Comparison of ENCODE assay signal across 16 cellular contexts in the genomic region with DNA sequence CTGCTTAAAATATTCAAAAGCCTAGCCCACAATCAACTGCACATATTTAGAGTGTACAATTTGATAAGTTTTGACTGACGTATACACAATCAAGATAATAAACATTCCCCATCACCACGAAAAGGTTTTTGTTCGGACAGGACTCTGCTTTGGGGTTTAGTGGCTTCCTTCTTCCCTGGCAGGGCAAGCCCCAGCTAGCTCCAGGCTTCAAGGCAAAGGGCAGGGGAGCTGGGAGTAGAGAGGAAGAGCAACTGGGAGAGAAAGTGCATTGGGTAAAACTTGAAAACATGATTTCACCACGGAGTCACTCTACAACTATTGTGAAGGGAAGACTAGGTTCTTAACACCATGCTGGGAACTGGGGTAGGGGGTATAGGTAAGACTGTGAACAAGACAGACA.
DNase-seq lines count a peak whose midpoint lies in the region; ATAC-seq and TF ChIP-seq lines count a peak whose summit lies in the region.
"Had no signal": no experiment of that assay in that cellular context is flagged by ENCODE, and none has a peak within 500 bp of the region (broad histone marks: within the 10 kb centered on the region; RNA-seq: fewer than 3 reads in every experiment).

No MANE protein-coding gene starts in this region.

- H3K79me2 ChIP-seq in mammary epithelial cell (ENCODE audit: insufficient read depth, low read length) (no peaks in the 10 kb centered on the region), neural progenitor cell (ENCODE audit: low read depth) (no peaks in the 10 kb centered on the region)

- H3K4me1 ChIP-seq in HEK293 (ENCODE audit: control insufficient read depth, insufficient read depth, low read length) (no peaks in the 10 kb centered on the region), mammary epithelial cell (ENCODE audit: insufficient read depth, low read length) (peaks cover 20% of the 10 kb centered on the region), neural progenitor cell (no peaks in the 10 kb centered on the region)
- H3K4me1 ChIP-seq: Caco-2 had no signal

- peaks cover 27% of the 10 kb centered on the region for H3K9me3 Mint-ChIP-seq in neural progenitor cell

- POLR2A ChIA-PET in HEK293 (lab: Yijun Ruan, JAX) = interaction anchor here (0.6 kb wide), 1 partner anchor 220 kb away, joined by 3 read pairs; no protein-coding TSS in a partner anchor

- in situ Hi-C loops in mammary epithelial cell (cut with MboI; ENCODE audit: low sequenced_read_pairs in 2 of 2) = no loop called here

- H3K9me3 ChIP-seq in HEK293 (ENCODE audit: control insufficient read depth, insufficient read depth, low read depth, low read length) (no peaks in the 10 kb centered on the region), mammary epithelial cell (replicated peaks; ENCODE audit: insufficient read depth, low read length) (no peaks in the 10 kb centered on the region), neural progenitor cell (ENCODE audit: low read depth) (no peaks in the 10 kb centered on the region)
- H3K9me3 ChIP-seq: Caco-2 had no signal

- CTCF ChIA-PET in HEK293 (lab: Yijun Ruan, JAX) = no interaction called here
- CTCF ChIA-PET in mammary epithelial cell (lab: Charles Lee; ENCODE audit: low non-redundant PET) = no interaction called here

- H3K4me2 ChIP-seq in mammary epithelial cell (ENCODE audit: insufficient read depth, low read depth, low read length) (peak overlapping the region; percentile 48), neural progenitor cell (no peak overlapping the region)
- H3K4me2 ChIP-seq: BLaER1, GM23338 had no signal

- dilution Hi-C loops in mammary epithelial cell (cut with HindIII; ENCODE audit: low sequenced_read_pairs) = no loop called here

- H3K4me1 Mint-ChIP-seq in neural progenitor cell = no peaks in the 10 kb centered on the region

- H3K27me3 Mint-ChIP-seq in neural progenitor cell (ENCODE audit: insufficient read depth, low read depth) = no peaks in the 10 kb centered on the region

- WGBS in mammary epithelial cell (ENCODE audit: low coverage, missing lambda C conversion rate) = 6% methylated on average over 4 of the region's 4 CpGs

- H2AFZ ChIP-seq in mammary epithelial cell (ENCODE audit: low read depth, low read length) (peak overlapping the region; percentile 76), neural progenitor cell (replicated peaks) (no peak overlapping the region)
- H2AFZ ChIP-seq: GM23338 had no signal

- H3K27ac Mint-ChIP-seq in neural progenitor cell = peak overlapping the region; percentile 75
- H3K27ac Mint-ChIP-seq: CD8-positive, alpha-beta memory T cell; GM23338 had no signal

- H3K36me3 ChIP-seq in HEK293 (ENCODE audit: control insufficient read depth in 2 of 2, insufficient read depth in 1 of 2, low read length in 2 of 2) (no peaks in the 10 kb centered on the region), mammary epithelial cell (ENCODE audit: insufficient read depth, low read length) (no peaks in the 10 kb centered on the region), neural progenitor cell (no peaks in the 10 kb centered on the region)
- H3K36me3 ChIP-seq: BLaER1 had no signal

- H3K9ac ChIP-seq in mammary epithelial cell (ENCODE audit: insufficient read depth, low read length) = no peak overlapping the region
- H3K9ac ChIP-seq in neural progenitor cell = no peak overlapping the region
- H3K9ac ChIP-seq: BLaER1 had no signal

- no peak for ATAC-seq in GM18870 (IDR thresholded peaks at IDR 0.05; ENCODE audit: unreplicated experiment)

- TF ChIP-seq CTCF in HEK293 (tag by site-specific recombination; IDR thresholded peaks at IDR 0.05) (no peak), mammary epithelial cell (conservative IDR thresholded peaks at IDR 0.05 in 1 of 2, IDR thresholded peaks at IDR 0.05 in 1 of 2; ENCODE audit: extremely low read depth in 1 of 2, insufficient read depth in 1 of 2, low read depth in 1 of 2, low read length in 2 of 2) (no peak), neural progenitor cell (IDR thresholded peaks at IDR 0.05) (no peak)

- H3F3A ChIP-seq in neural progenitor cell (ENCODE audit: low read depth) = no peaks in the 10 kb centered on the region

- H3K4me3 Mint-ChIP-seq in neural progenitor cell = no peak overlapping the region
- H3K4me3 Mint-ChIP-seq: CD8-positive, alpha-beta memory T cell; GM23338; H9 had no signal

- H4K20me1 ChIP-seq in mammary epithelial cell (ENCODE audit: insufficient read depth, low read length) (no peaks in the 10 kb centered on the region), neural progenitor cell (ENCODE audit: low read depth) (no peaks in the 10 kb centered on the region)
- H4K20me1 ChIP-seq: BLaER1 had no signal

- BruUV-seq in mammary epithelial cell (replicated peaks; lab: Mats Ljungman, UMichigan) = no TSS peak

- no peaks in the 10 kb centered on the region for H3K27me3 ChIP-seq in mammary epithelial cell (ENCODE audit: insufficient read depth, low read length)
- no peaks in the 10 kb centered on the region for H3K27me3 ChIP-seq in neural progenitor cell
- H3K27me3 ChIP-seq: BLaER1 had no signal

- intact Hi-C loops in mammary epithelial cell (cut with micrococcal nuclease) = no loop called here

- peak; percentile 84 for DNase-seq in mammary epithelial cell
- DNase-seq in epithelial cell of prostate (ENCODE audit: low read depth, low spot score) = peak; percentile 40
- no peak for DNase-seq in neural progenitor cell (ENCODE audit: low spot score)
- DNase-seq in SKM-1 treated with dmso at 0.1 percent for 144 hours (lab: John Stamatoyannopoulos, UW; ENCODE audit: unreplicated experiment) = no peak
- no peak for DNase-seq in stimulated activated CD4-positive, alpha-beta T cell treated with anti-CD3 and anti-CD28 coated beads, Interleukin-15, amount 100 ng/mL, for 24 hours
- DNase-seq: 8988T; AML-193; Caco-2; CD8-positive, alpha-beta memory T cell; DMS53; GF-D8; H9 had no signal

- H3K4me3 ChIP-seq in HEK293 (ENCODE audit: low read depth, low read length) (no peak overlapping the region), mammary epithelial cell (replicated peaks in 1 of 3; ENCODE audit: insufficient read depth in 1 of 3, low read depth in 2 of 3, low read length in 3 of 3) (no peak overlapping the region), neural progenitor cell (no peak overlapping the region)
- H3K4me3 ChIP-seq: BLaER1, GM23338 had no signal

- H3K27ac ChIP-seq in HEK293 (ENCODE audit: extremely low read depth, low read depth, low read length) (no peak overlapping the region), mammary epithelial cell (ENCODE audit: insufficient read depth, low read depth, low read length) (peak overlapping the region; percentile 19), epithelial cell of prostate (peak overlapping the region; percentile 60), neural progenitor cell (no peak overlapping the region)
- H3K27ac ChIP-seq: BLaER1 had no signal

- peaks cover 4% of the 10 kb centered on the region for H3K36me3 Mint-ChIP-seq in neural progenitor cell
- H3K36me3 Mint-ChIP-seq: CD8-positive, alpha-beta memory T cell had no signal

TF ChIP-seq in HEK293, 187 proteins besides CTCF, POLR2A, EP300 and RAD21:
- TF ChIP-seq ZNF133 (tag by site-specific recombination; IDR thresholded peaks at IDR 0.05) = no peak
- peak; percentile 41; the same call in 1 of the 2 replicates for TF ChIP-seq ZNF341 (tag by site-specific recombination; IDR thresholded peaks at IDR 0.05; ENCODE audit: low read depth)
- no peak for TF ChIP-seq ZSCAN18 (tag by site-specific recombination; IDR thresholded peaks at IDR 0.05)

Comparison
In these comparisons a context has a peak if more than half of its experiments do, and no peak if none do; other contexts are left out.
1. H3K27ac ChIP-seq: peak in mammary epithelial cell (single experiment) and epithelial cell of prostate (single experiment); none in HEK293 (single experiment) and neural progenitor cell (single experiment).
2. DNase-seq: peak in mammary epithelial cell (single experiment) and epithelial cell of prostate (single experiment); none in neural progenitor cell (single experiment), SKM-1 treated with dmso at 0.1 percent for 144 hours (single experiment) and stimulated activated CD4-positive, alpha-beta T cell treated with anti-CD3 and anti-CD28 coated beads, Interleukin-15, amount 100 ng/mL, for 24 hours (single experiment).